19 cellular contexts compared by ENCODE assay signal in the genomic region with DNA sequence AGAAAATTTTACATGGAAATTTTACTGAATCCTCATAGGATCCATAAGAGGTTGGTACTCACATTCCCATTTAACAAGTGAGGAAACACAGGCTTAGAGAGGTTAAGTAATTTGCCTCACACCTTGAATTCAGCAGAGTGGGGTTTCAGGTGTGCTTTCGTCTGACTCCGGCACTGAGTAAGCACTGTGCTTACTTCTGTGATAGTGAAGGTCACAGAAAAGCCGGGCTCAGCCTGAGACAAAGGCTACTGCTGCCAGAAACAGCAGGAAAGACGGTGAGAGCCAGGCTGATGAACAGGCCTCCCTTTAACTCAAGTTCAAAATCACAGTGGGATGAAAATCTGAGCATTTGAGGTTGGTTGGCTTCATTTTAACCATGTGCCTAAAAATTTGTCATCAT.
DNase-seq lines count a peak whose midpoint lies in the region; ATAC-seq and TF ChIP-seq lines count a peak whose summit lies in the region.
"Had no signal": no experiment of that assay in that cellular context is flagged by ENCODE, and none has a peak within 500 bp of the region (broad histone marks: within the 10 kb centered on the region; RNA-seq: fewer than 3 reads in every experiment).

No MANE protein-coding gene starts in this region.

- WGBS in heart left ventricle, 4 donors, result 44 to 61% (median 48%) methylated on average over 4 of the region's 4 CpGs

- no peaks in the 10 kb centered on the region for H3K27me3 ChIP-seq in heart left ventricle
- no peaks in the 10 kb centered on the region for H3K27me3 ChIP-seq in adipocyte (replicated peaks; ENCODE audit: control insufficient read depth, insufficient read depth, low read length)
- no peaks in the 10 kb centered on the region for H3K27me3 ChIP-seq in osteoblast (ENCODE audit: insufficient read depth, low read length)
- H3K27me3 ChIP-seq: BE2C, Peyer's patch, SJCRH30 had no signal

- H3K9ac ChIP-seq in adipocyte (ENCODE audit: low read length), result peak overlapping the region; percentile 31

- TF ChIP-seq CTCF in heart left ventricle (IDR thresholded peaks at IDR 0.05), result no peak
- no peak for TF ChIP-seq CTCF in osteoblast (IDR thresholded peaks at IDR 0.05; ENCODE audit: extremely low read depth, low read depth, low read length)

- no peaks in the 10 kb centered on the region for H3K9me3 ChIP-seq in heart left ventricle
- H3K9me3 ChIP-seq in adipocyte (ENCODE audit: control insufficient read depth, low read length), result no peaks in the 10 kb centered on the region
- H3K9me3 ChIP-seq in osteoblast (ENCODE audit: low read depth, low read length), result no peaks in the 10 kb centered on the region
- H3K9me3 ChIP-seq: A549, BE2C, Peyer's patch had no signal

- TF ChIP-seq POLR2A in heart left ventricle (IDR thresholded peaks at IDR 0.05), result no peak

- H3K27ac ChIP-seq in heart left ventricle, result no peak overlapping the region
- peak overlapping the region; percentile 50 for H3K27ac ChIP-seq in osteoblast (ENCODE audit: low read depth, low read length)
- H3K27ac ChIP-seq: A549, Peyer's patch, SJCRH30 had no signal

- H3K4me1 ChIP-seq in heart left ventricle (peaks cover 0 to 25% (median 0%) of the 10 kb centered on the region in 12 donors), adipocyte (ENCODE audit: control insufficient read depth, insufficient read depth, low read length) (peaks cover 54% of the 10 kb centered on the region), osteoblast (ENCODE audit: insufficient read depth, low read length) (peaks cover 59% of the 10 kb centered on the region)
- H3K4me1 ChIP-seq: A549, Peyer's patch, SJCRH30 had no signal

- H3K4me2 ChIP-seq in osteoblast (ENCODE audit: insufficient read depth, low read length), result no peak overlapping the region
- H3K4me2 ChIP-seq: A549 had no signal

- H3K4me3 ChIP-seq in heart left ventricle, result no peak overlapping the region
- H3K4me3 ChIP-seq in adipocyte (ENCODE audit: low read length), result no peak overlapping the region
- H3K4me3 ChIP-seq in osteoblast (ENCODE audit: insufficient read depth, low read length), result no peak overlapping the region
- H3K4me3 ChIP-seq: A549, Peyer's patch, SJCRH30 had no signal

- H3K79me2 ChIP-seq in osteoblast (ENCODE audit: insufficient read depth, low read length), result no peaks in the 10 kb centered on the region

- no peaks in the 10 kb centered on the region for H3K36me3 ChIP-seq in heart left ventricle
- no peaks in the 10 kb centered on the region for H3K36me3 ChIP-seq in adipocyte (ENCODE audit: control insufficient read depth, insufficient read depth, low read length, severe bottlenecking)
- H3K36me3 ChIP-seq in osteoblast (ENCODE audit: insufficient read depth, low read length), result no peaks in the 10 kb centered on the region
- H3K36me3 ChIP-seq: BE2C, Peyer's patch, SJCRH30 had no signal

- no peaks in the 10 kb centered on the region for H4K20me1 ChIP-seq in osteoblast (ENCODE audit: insufficient read depth, low read length)

- no peak overlapping the region for H2AFZ ChIP-seq in osteoblast (ENCODE audit: low read length)

- no peak for DNase-seq in left ventricle myocardium superior
- DNase-seq in heart left ventricle, result no peak
- no peak for DNase-seq in adipocyte (ENCODE audit: low read depth)
- no peak for DNase-seq in osteoblast (ENCODE audit: insufficient read length, low spot score, missing footprints)
- no peak for DNase-seq in GDM1 (lab: John Stamatoyannopoulos, UW)
- DNase-seq in SHP77 (lab: John Stamatoyannopoulos, UW), result no peak
- DNase-seq: BE2C, EL, H7, Kasumi-1, NCI-H1436 treated with DMSO at 0.1 percent for 48 hours, NCI-H2029 treated with DMSO at 0.1 percent for 48 hours, NCI-H2171, NCI-H446, NCI-H526, Peyer's patch, SJCRH30 had no signal

- ATAC-seq in left ventricle myocardium superior (peak; percentile 27), heart left ventricle (no peak), GM21825 (IDR thresholded peaks at IDR 0.05; ENCODE audit: unreplicated experiment) (no peak)
- ATAC-seq: A549 had no signal

- intact Hi-C loops in left ventricle myocardium superior (cut with micrococcal nuclease), result no loop called here
- intact Hi-C loops in heart left ventricle (cut with DNase I), result loop anchor here in 1 of 10 donors (10.0 kb wide), 1 partner anchor 142 kb away; no protein-coding TSS in a partner anchor
